In the genomic region with DNA sequence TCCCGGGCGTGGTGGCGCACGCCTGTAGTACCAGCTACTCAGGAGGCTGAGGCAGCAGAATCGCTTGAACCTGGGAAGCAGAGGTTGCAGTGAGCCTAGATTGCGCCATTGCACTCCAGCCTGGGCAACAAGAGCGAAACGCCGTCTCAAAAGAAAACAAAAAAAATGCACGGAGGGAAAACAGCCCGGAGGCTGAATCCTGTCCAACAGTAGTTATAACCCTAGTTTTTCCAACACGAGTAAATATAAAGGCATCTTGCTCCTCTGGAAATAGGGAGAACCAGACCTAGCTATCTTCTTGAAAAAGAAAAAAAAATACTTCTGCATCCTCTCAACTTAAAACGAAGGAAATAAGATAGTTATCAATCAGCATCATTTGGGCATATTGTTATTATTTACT, we compare ENCODE assay signal across 1 cellular context.
A peak's percentile ranks its signal among the peaks of the same experiment; 100 is the strongest.
TF ChIP-seq lines count a peak whose summit lies in the region.

No MANE protein-coding gene starts in this region.

TF ChIP-seq in HepG2, 621 proteins besides CTCF, POLR2A, EP300 and RAD21:
- peak; percentile 64; the same call in 1 of the 2 replicates for TF ChIP-seq ZNF460 (CRISPR knock-in tag; IDR thresholded peaks at IDR 0.05; ENCODE audit: borderline replicate concordance)
